In the genomic region with DNA sequence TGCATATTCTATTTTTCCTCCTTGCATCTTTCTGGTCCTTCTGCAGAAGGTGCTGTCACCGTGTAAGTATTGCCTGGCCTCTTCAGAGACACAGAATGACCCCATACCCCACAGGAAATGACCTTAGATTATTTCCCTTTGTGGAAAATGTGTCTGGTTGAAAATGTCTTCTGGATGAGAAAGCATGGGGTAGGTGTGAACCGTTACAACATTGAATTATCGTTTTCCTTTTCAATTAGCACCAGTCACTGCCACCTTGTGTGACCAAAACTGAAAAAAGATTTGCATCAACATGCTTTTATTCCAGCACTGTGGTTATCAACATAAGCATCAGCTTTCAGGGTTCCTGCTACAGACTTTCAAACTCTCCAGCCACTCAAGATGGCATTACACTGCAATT, we compare ENCODE assay signal across 20 cellular contexts. TPM values are rescaled to one million over a fixed set of nuclear protein-coding genes. Genes with fewer than 3 reads are reported as not detected.
DNase-seq lines count a peak whose midpoint lies in the region; ATAC-seq and TF ChIP-seq lines count a peak whose summit lies in the region.
"Had no signal": no experiment of that assay in that cellular context is flagged by ENCODE, and none has a peak within 500 bp of the region (broad histone marks: within the 10 kb centered on the region; RNA-seq: fewer than 3 reads in every experiment).

No MANE protein-coding gene starts in this region.

- H2AFZ ChIP-seq in neuronal stem cell (ENCODE audit: low read length), result peak overlapping the region; percentile 32

- H3K27ac ChIP-seq in neuronal stem cell (replicated peaks; ENCODE audit: low read length), result no peak overlapping the region
- H3K27ac ChIP-seq in aorta (ENCODE audit: low read depth in 1 of 2, low read length in 2 of 2), result no peak overlapping the region
- no peak overlapping the region for H3K27ac ChIP-seq in RWPE1
- H3K27ac ChIP-seq: foreskin keratinocyte, right atrium auricular region, upper lobe of left lung had no signal

- no peak overlapping the region for H4K91ac ChIP-seq in neuronal stem cell (ENCODE audit: low read depth, low read length, poor library complexity)

- H2BK120ac ChIP-seq in neuronal stem cell (ENCODE audit: low read depth, low read length), result no peak overlapping the region

- H2BK5ac ChIP-seq in neuronal stem cell (ENCODE audit: low read length), result no peak overlapping the region

- no peak overlapping the region for H3K18ac ChIP-seq in neuronal stem cell (ENCODE audit: low read length)

- no peak for DNase-seq in neuronal stem cell (ENCODE audit: low spot score)
- DNase-seq in aorta, result no peak
- DNase-seq in RWPE1 (ENCODE audit: low spot score), result no peak
- no peak for DNase-seq in AML-193 (lab: John Stamatoyannopoulos, UW)
- DNase-seq in NCI-H187 (lab: John Stamatoyannopoulos, UW), result no peak
- DNase-seq: activated naive CD4-positive, alpha-beta T cell treated with anti-CD3 and anti-CD28 coated beads, Interleukin-2, amount 10 ng/mL, durations not matched to agents 7 days and 5 days; activated T-cell treated with anti-CD3 and anti-CD28 coated beads for 4 hours; Calu3; foreskin keratinocyte; mucosa of descending colon; NCI-H1436 treated with DMSO at 0.1 percent for 48 hours; NCI-H446; nucleus accumbens; stimulated activated naive CD4-positive, alpha-beta T cell treated with Interleukin-2 at 50 U/mL for 16 hours; upper lobe of left lung had no signal

- H3K9me3 ChIP-seq in neuronal stem cell (replicated peaks in 1 of 2; ENCODE audit: control insufficient read depth in 2 of 2, insufficient read depth in 1 of 2, low read depth in 1 of 2, low read length in 2 of 2), result no peaks in the 10 kb centered on the region
- no peaks in the 10 kb centered on the region for H3K9me3 ChIP-seq in aorta (ENCODE audit: control insufficient read depth, low read length)
- H3K9me3 ChIP-seq: mucosa of descending colon, right atrium auricular region, upper lobe of left lung had no signal

- no peak overlapping the region for H3K4ac ChIP-seq in neuronal stem cell (ENCODE audit: low read length)

- no CpG with 5 or more reads among the region's 3 CpGs for WGBS in neuronal stem cell (ENCODE audit: extremely low coverage in 2 of 2, insufficient read length in 2 of 2, insufficient replicate concordance in 1 of 2), 2 donors
- WGBS in aorta, 2 donors, result 83 to 84% methylated on average over 3 of the region's 3 CpGs

- no peak overlapping the region for H2AK5ac ChIP-seq in neuronal stem cell (ENCODE audit: low read depth, low read length)

- H3K4me3 ChIP-seq in neuronal stem cell (ENCODE audit: low read length in 2 of 2) (no peak overlapping the region), aorta (ENCODE audit: low read length in 2 of 2) (no peak overlapping the region)
- H3K4me3 ChIP-seq: mucosa of descending colon, right atrium auricular region, upper lobe of left lung had no signal

- H3K9ac ChIP-seq in neuronal stem cell (ENCODE audit: low read depth, low read length, poor library complexity), result no peak overlapping the region

- no peak for TF ChIP-seq CTCF in RWPE1 (conservative IDR thresholded peaks at IDR 0.05; ENCODE audit: low read depth)

- H3K4me1 ChIP-seq in neuronal stem cell (ENCODE audit: control insufficient read depth in 2 of 2, insufficient read depth in 1 of 2, low read depth in 1 of 2, low read length in 2 of 2) (peaks cover 2 to 14% of the 10 kb centered on the region in 2 donors), aorta (ENCODE audit: control insufficient read depth in 1 of 2, insufficient read depth in 2 of 2, low read length in 2 of 2) (peaks cover 0 to 3% of the 10 kb centered on the region in 2 donors)
- H3K4me1 ChIP-seq: foreskin keratinocyte, upper lobe of left lung had no signal

- intact Hi-C loops in aorta (cut with DNase I), result no loop called here

- H2BK15ac ChIP-seq in neuronal stem cell (ENCODE audit: low read length), result no peak overlapping the region

- no peak overlapping the region for H2BK12ac ChIP-seq in neuronal stem cell (ENCODE audit: low read length)

- CTCF ChIA-PET in RWPE1 (lab: Yijun Ruan, JAX), result no interaction called here

- ATAC-seq in GM18858 (IDR thresholded peaks at IDR 0.05; ENCODE audit: unreplicated experiment) (peak; percentile 84), GM21381 (IDR thresholded peaks at IDR 0.05; ENCODE audit: unreplicated experiment) (peak; percentile 90), HG03025 (IDR thresholded peaks at IDR 0.05; ENCODE audit: low FRiP score, unreplicated experiment) (peak; percentile 45), aorta (ENCODE audit: low FRiP score) (no peak)
- ATAC-seq: foreskin keratinocyte, left lobe of liver, mucosa of descending colon had no signal

- H3K23ac ChIP-seq in neuronal stem cell (ENCODE audit: low read depth, low read length, poor library complexity), result no peak overlapping the region

- H3K36me3 ChIP-seq in neuronal stem cell (replicated peaks in 1 of 2; ENCODE audit: control insufficient read depth in 2 of 2, insufficient read depth in 2 of 2, low read length in 2 of 2) (no peaks in the 10 kb centered on the region), aorta (ENCODE audit: control insufficient read depth in 1 of 2, insufficient read depth in 2 of 2, low read length in 1 of 2) (no peaks in the 10 kb centered on the region)
- H3K36me3 ChIP-seq: right atrium auricular region, upper lobe of left lung had no signal

- no peaks in the 10 kb centered on the region for H3K79me1 ChIP-seq in neuronal stem cell (ENCODE audit: low read depth, low read length)

- POLR2A ChIA-PET in RWPE1 (lab: Yijun Ruan, JAX; ENCODE audit: low non-redundant PET), result no interaction called here

- H3K4me2 ChIP-seq in neuronal stem cell (ENCODE audit: insufficient read depth, low read length, poor library complexity, severe bottlenecking), result no peak overlapping the region

- no peak overlapping the region for H4K8ac ChIP-seq in neuronal stem cell (ENCODE audit: low read depth, low read length)

- no peak overlapping the region for H3K14ac ChIP-seq in neuronal stem cell (ENCODE audit: low read length)

- H3K27me3 ChIP-seq in neuronal stem cell (ENCODE audit: control insufficient read depth in 3 of 3, insufficient read depth in 3 of 3, low read depth in 1 of 3, low read length in 3 of 3) (no peaks in the 10 kb centered on the region), aorta (ENCODE audit: control insufficient read depth in 1 of 2, insufficient read depth in 2 of 2, low read length in 1 of 2) (no peaks in the 10 kb centered on the region)
- H3K27me3 ChIP-seq: foreskin keratinocyte, right atrium auricular region, upper lobe of left lung had no signal

RNA-seq across cellular contexts. Expression of a gene that starts 58.0 kb away (rescaled TPM):
- 32.5 TPM for polyA plus RNA-seq in neuronal stem cell (2013, experiment 1 of 2)
- polyA plus RNA-seq in neuronal stem cell (2013, experiment 2 of 2), result 34.4 TPM
- total RNA-seq in aorta, result 10 to 100 TPM; 52.6 to 55.4 TPM
- polyA plus RNA-seq in aorta, result 10 to 100 TPM; 10.9 to 20.3 TPM
- total RNA-seq: Calu3 had no signal
